ENCODE assay signal across 12 cellular contexts in genomic region chr6:35610830-35611229, GRCh38.
A peak's percentile ranks its signal among the peaks of the same experiment; 100 is the strongest.
DNase-seq lines count a peak whose midpoint lies in the region; ATAC-seq and TF ChIP-seq lines count a peak whose summit lies in the region.
"Had no signal": no experiment of that assay in that cellular context is flagged by ENCODE, and none has a peak within 500 bp of the region (broad histone marks: within the 10 kb centered on the region; RNA-seq: fewer than 3 reads in every experiment).

No MANE protein-coding gene starts in this region.

- peaks cover 4 to 19% of the 10 kb centered on the region in 2 donors for H3K4me1 ChIP-seq in thyroid gland

- H3K36me3 Mint-ChIP-seq in activated T-cell treated with anti-CD3 and anti-CD28 coated beads, Interleukin-2, amount 50 U/mL, for 4 hours (ENCODE audit: insufficient read depth) = peaks cover 50% of the 10 kb centered on the region
- H3K36me3 Mint-ChIP-seq in activated naive CD8-positive, alpha-beta T cell treated with anti-CD3 and anti-CD28 coated beads, Interleukin-2, amount 10 ng/mL, durations not matched to agents 7 days and 5 days = peaks cover 76% of the 10 kb centered on the region

- no peaks in the 10 kb centered on the region for H3K9me3 Mint-ChIP-seq in activated T-cell treated with anti-CD3 and anti-CD28 coated beads, Interleukin-2, amount 50 U/mL, for 4 hours
- peaks cover 6% of the 10 kb centered on the region for H3K9me3 Mint-ChIP-seq in activated naive CD8-positive, alpha-beta T cell treated with anti-CD3 and anti-CD28 coated beads, Interleukin-2, amount 10 ng/mL, durations not matched to agents 7 days and 5 days
- H3K9me3 Mint-ChIP-seq: naive B cell had no signal

- H3K27ac Mint-ChIP-seq in activated naive CD8-positive, alpha-beta T cell treated with anti-CD3 and anti-CD28 coated beads, Interleukin-2, amount 10 ng/mL, durations not matched to agents 7 days and 5 days = peak overlapping the region; percentile 71

- no peak for ATAC-seq in activated T-cell treated with anti-CD3 and anti-CD28 coated beads, Interleukin-2, amount 50 U/mL, for 4 hours
- ATAC-seq in activated naive CD8-positive, alpha-beta T cell treated with anti-CD3 and anti-CD28 coated beads, Interleukin-2, amount 10 ng/mL, durations not matched to agents 7 days and 5 days (ENCODE audit: low read depth) = no peak
- peak; percentile 51 for ATAC-seq in left lobe of liver

- no peak for DNase-seq in activated T-cell treated with anti-CD3 and anti-CD28 coated beads, Interleukin-2, amount 50 U/mL, for 4 hours
- DNase-seq in activated T-cell treated with anti-CD3 and anti-CD28 coated beads, Interleukin-2, amount 50 U/mL, for 48 hours = no peak
- no peak for DNase-seq in activated naive CD8-positive, alpha-beta T cell treated with anti-CD3 and anti-CD28 coated beads, Interleukin-2, amount 10 ng/mL, durations not matched to agents 7 days and 5 days
- no peak for DNase-seq in left lobe of liver (ENCODE audit: low spot score)
- DNase-seq in thyroid gland = peak; percentile 68 to 75
- DNase-seq in stimulated activated naive CD4-positive, alpha-beta T cell (lab: John Stamatoyannopoulos, UW) = no peak
- DNase-seq in HCEC 1CT = no peak
- DNase-seq in NOMO-1 treated with dmso at 0.1 percent for 144 hours (lab: John Stamatoyannopoulos, UW; ENCODE audit: unreplicated experiment) = no peak
- DNase-seq: DMS79 treated with DMSO at 0.1 percent for 48 hours, H7, naive B cell, NCI-H1048 had no signal

- H3K4me3 ChIP-seq in thyroid gland (replicated peaks in 1 of 3) = no peak overlapping the region

- peaks cover 64% of the 10 kb centered on the region for H3K4me1 Mint-ChIP-seq in activated T-cell treated with anti-CD3 and anti-CD28 coated beads, Interleukin-2, amount 50 U/mL, for 4 hours (ENCODE audit: low read depth)
- H3K4me1 Mint-ChIP-seq in activated naive CD8-positive, alpha-beta T cell treated with anti-CD3 and anti-CD28 coated beads, Interleukin-2, amount 10 ng/mL, durations not matched to agents 7 days and 5 days = peaks cover 32% of the 10 kb centered on the region

- WGBS in thyroid gland, 2 donors = 72 to 83% methylated on average over 3 of the region's 3 CpGs

- H3K36me3 ChIP-seq in thyroid gland = peaks cover 48 to 49% of the 10 kb centered on the region in 2 donors

- H3K27me3 ChIP-seq in thyroid gland = no peaks in the 10 kb centered on the region

- H3K27me3 Mint-ChIP-seq in activated T-cell treated with anti-CD3 and anti-CD28 coated beads, Interleukin-2, amount 50 U/mL, for 4 hours (ENCODE audit: low read depth) = no peaks in the 10 kb centered on the region
- H3K27me3 Mint-ChIP-seq in activated naive CD8-positive, alpha-beta T cell treated with anti-CD3 and anti-CD28 coated beads, Interleukin-2, amount 10 ng/mL, durations not matched to agents 7 days and 5 days = no peaks in the 10 kb centered on the region
- H3K27me3 Mint-ChIP-seq: naive B cell had no signal

- peak in 1 of 2 donors; percentile 29 for TF ChIP-seq POLR2A in thyroid gland (IDR thresholded peaks at IDR 0.05)

- H3K9me3 ChIP-seq in thyroid gland = no peaks in the 10 kb centered on the region

- peak overlapping the region; percentile 45 to 80 (median 59) for H3K27ac ChIP-seq in thyroid gland

- H3K4me3 Mint-ChIP-seq in activated T-cell treated with anti-CD3 and anti-CD28 coated beads, Interleukin-2, amount 50 U/mL, for 4 hours = peak overlapping the region; percentile 17
- H3K4me3 Mint-ChIP-seq in activated naive CD8-positive, alpha-beta T cell treated with anti-CD3 and anti-CD28 coated beads, Interleukin-2, amount 10 ng/mL, durations not matched to agents 7 days and 5 days = peak overlapping the region; percentile 50
- H3K4me3 Mint-ChIP-seq: naive B cell had no signal

- TF ChIP-seq CTCF in thyroid gland (IDR thresholded peaks at IDR 0.05) = no peak

- intact Hi-C loops in thyroid gland (cut with DNase I) = no loop called here

- POLR2A ChIA-PET in activated naive CD8-positive, alpha-beta T cell treated with anti-CD3 and anti-CD28 coated beads, Interleukin-2, amount 10 ng/mL, durations not matched to agents 7 days and 5 days (lab: Charles Lee) = interaction anchor here (0.7 to 1.6 kb wide), 5 partner anchors 9 to 78 kb away, joined by 3 to 13 read pairs (median 4); partner anchors contain the start of gene FKBP5

Comparison
In these comparisons a context has a peak if more than half of its experiments do, and no peak if none do; other contexts are left out.
1. DNase-seq: peak in thyroid gland (2 of 2); none in activated T-cell treated with anti-CD3 and anti-CD28 coated beads, Interleukin-2, amount 50 U/mL, for 4 hours (single experiment), activated T-cell treated with anti-CD3 and anti-CD28 coated beads, Interleukin-2, amount 50 U/mL, for 48 hours (0 of 2), activated naive CD8-positive, alpha-beta T cell treated with anti-CD3 and anti-CD28 coated beads, Interleukin-2, amount 10 ng/mL, durations not matched to agents 7 days and 5 days (single experiment), left lobe of liver (single experiment), stimulated activated naive CD4-positive, alpha-beta T cell (0 of 6), HCEC 1CT (single experiment) and NOMO-1 treated with dmso at 0.1 percent for 144 hours (single experiment).